27 cellular contexts compared by ENCODE assay signal in the genomic region with DNA sequence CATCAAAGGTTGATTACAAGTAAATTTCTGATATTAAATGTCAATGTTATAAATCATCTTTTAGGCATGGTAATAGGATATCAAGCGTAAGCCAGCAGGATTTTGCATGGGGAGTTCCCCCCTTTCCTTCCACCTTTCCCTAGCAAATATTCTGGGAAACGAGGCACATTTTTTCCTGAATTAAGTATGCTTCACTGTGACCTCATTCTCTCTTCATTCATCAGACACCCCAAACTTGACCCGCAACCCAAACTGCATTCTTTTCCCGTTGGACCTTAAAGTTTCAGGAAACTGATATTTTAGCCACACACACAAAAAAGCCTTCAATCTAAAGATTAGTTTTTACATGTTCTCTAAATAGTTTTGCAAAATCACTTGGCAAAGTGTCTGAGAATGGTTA.
"Had no signal": no experiment of that assay in that cellular context is flagged by ENCODE, and none has a peak within 500 bp of the region (broad histone marks: within the 10 kb centered on the region; RNA-seq: fewer than 3 reads in every experiment).

No MANE protein-coding gene starts in this region.

- H3K36me3 Mint-ChIP-seq: immature natural killer cell; naive thymus-derived CD4-positive, alpha-beta T cell had no signal

- H3K9me3 ChIP-seq: esophagus squamous epithelium, pancreas, right lobe of liver, thyroid gland, vagina had no signal

- H3K36me3 ChIP-seq: esophagus squamous epithelium, pancreas, right lobe of liver, suprapubic skin, thyroid gland, vagina had no signal

- H3K4me1 ChIP-seq: esophagus squamous epithelium, pancreas, right lobe of liver, suprapubic skin, thyroid gland, vagina had no signal

- H3K4me3 ChIP-seq: esophagus squamous epithelium, pancreas, right lobe of liver, suprapubic skin, thyroid gland, vagina had no signal

- DNase-seq: cortex of kidney; effector memory CD8-positive, alpha-beta T cell; erythroblast; esophagus squamous epithelium; hypothalamus; immature natural killer cell; mesenchymal stem cell; midbrain; naive thymus-derived CD4-positive, alpha-beta T cell; nephron progenitor cell; nucleus accumbens; pancreas; right lobe of liver; small intestine; stimulated activated CD4-positive, alpha-beta T cell treated with anti-CD3 and anti-CD28 coated beads, Interleukin-12 subunit alpha, Interleukin-12 subunit beta, amount 100 ng/mL, for 4 hours; stimulated activated CD4-positive, alpha-beta T cell treated with anti-CD3 and anti-CD28 coated beads, Interleukin-1b, Interleukin-23, amount 100 ng/mL, for 48 hours; stimulated activated CD4-positive, alpha-beta T cell treated with anti-CD3 and anti-CD28 coated beads, Interleukin-4, amount 100 ng/mL, for 1 hour; stimulated activated CD8-positive, alpha-beta memory T cell treated with anti-CD3 and anti-CD28 coated beads, Interleukin-4, amount 100 ng/mL, for 48 hours; stimulated activated naive CD4-positive, alpha-beta T cell; stimulated activated naive CD8-positive, alpha-beta T cell treated with anti-CD3 and anti-CD28 coated beads, Interleukin-15, amount 100 ng/mL, for 72 hours; thyroid gland; trophoblast cell had no signal

- H3K4me1 Mint-ChIP-seq: immature natural killer cell; naive thymus-derived CD4-positive, alpha-beta T cell; nephron progenitor cell; stimulated activated naive CD8-positive, alpha-beta T cell treated with anti-CD3 and anti-CD28 coated beads, Interleukin-15, amount 100 ng/mL, for 72 hours had no signal

- H3K27ac Mint-ChIP-seq: effector memory CD8-positive, alpha-beta T cell; immature natural killer cell; naive thymus-derived CD4-positive, alpha-beta T cell; nephron progenitor cell; stimulated activated naive CD8-positive, alpha-beta T cell treated with anti-CD3 and anti-CD28 coated beads, Interleukin-15, amount 100 ng/mL, for 72 hours had no signal

- ATAC-seq: effector memory CD8-positive, alpha-beta T cell; naive thymus-derived CD4-positive, alpha-beta T cell; pancreas; stimulated activated naive CD8-positive, alpha-beta T cell treated with anti-CD3 and anti-CD28 coated beads, Interleukin-15, amount 100 ng/mL, for 72 hours had no signal

- H3K27me3 ChIP-seq: esophagus squamous epithelium, pancreas, right lobe of liver, suprapubic skin, thyroid gland, vagina had no signal

- FAIRE-seq: endometrium, frontal cortex, keratinocyte, pancreas, small intestine had no signal

- H3K27ac ChIP-seq: esophagus squamous epithelium, pancreas, right lobe of liver, suprapubic skin, thyroid gland, vagina had no signal

- H3K9me3 Mint-ChIP-seq: effector memory CD8-positive, alpha-beta T cell had no signal

- H3K4me3 Mint-ChIP-seq: effector memory CD8-positive, alpha-beta T cell; immature natural killer cell; naive thymus-derived CD4-positive, alpha-beta T cell; nephron progenitor cell; stimulated activated naive CD8-positive, alpha-beta T cell treated with anti-CD3 and anti-CD28 coated beads, Interleukin-15, amount 100 ng/mL, for 72 hours had no signal
